8 cellular contexts compared by ENCODE assay signal in genomic region chr4:15001825-15002658, GRCh38. TPM values are rescaled to one million over a fixed set of nuclear protein-coding genes. Genes with fewer than 3 reads are reported as not detected.
DNase-seq lines count a peak whose midpoint lies in the region; ATAC-seq and TF ChIP-seq lines count a peak whose summit lies in the region.

CPEB2 (plus strand) TSS chr4:15002481; CDS start chr4:15002674, 193 bp downstream.

- TF ChIP-seq CTCF in DOHH2 (IDR thresholded peaks at IDR 0.05; ENCODE audit: low read depth, low read length, poor library complexity, severe bottlenecking) (no peak), nephron (IDR thresholded peaks at IDR 0.05; ENCODE audit: unreplicated experiment in 3 of 3) (no peak)

- H4K20me1 ChIP-seq in DOHH2 (ENCODE audit: control insufficient read depth, insufficient read depth, low read depth, low read length), result no peaks in the 10 kb centered on the region

- H3K36me3 Mint-ChIP-seq in nephron (ENCODE audit: low read depth), result no peaks in the 10 kb centered on the region

- peaks cover 4% of the 10 kb centered on the region; the same call in 1 of the 2 replicates for H3F3A ChIP-seq in DOHH2 (ENCODE audit: control insufficient read depth, insufficient read depth)

- H3K27me3 Mint-ChIP-seq in nephron (ENCODE audit: low read depth), result peaks cover 38% of the 10 kb centered on the region

- peaks cover 26% of the 10 kb centered on the region for H3K4me1 ChIP-seq in DOHH2 (ENCODE audit: control insufficient read depth, low read length)

- H3K4me3 Mint-ChIP-seq in nephron, result peak within 1 kb of the TSS; percentile 82 to 94 (median 88)

- H3K4me1 Mint-ChIP-seq in nephron, result peaks cover 11% of the 10 kb centered on the region

- peak within 1 kb of the TSS; percentile 91 for H3K27ac ChIP-seq in DOHH2 (ENCODE audit: low read depth, low read length)

- H3K9me2 ChIP-seq in DOHH2 (replicated peaks; ENCODE audit: control insufficient read depth, low read length), result no peaks in the 10 kb centered on the region

- peak within 1 kb of the TSS; percentile 90 for H3K4me3 ChIP-seq in DOHH2 (ENCODE audit: low read length)
- peak within 1 kb of the TSS; percentile 81 for H3K4me3 ChIP-seq in Jurkat, Clone E6-1 (ENCODE audit: low read length)

- H3K4me2 ChIP-seq in DOHH2 (ENCODE audit: low read length), result peak within 1 kb of the TSS; percentile 68

- peak; percentile 81 for DNase-seq in Jurkat, Clone E6-1 (ENCODE audit: low read depth, low spot score)
- DNase-seq in SHP77 (lab: John Stamatoyannopoulos, UW) (peak; percentile 66 to 85), fibroblast of peridontal ligament (ENCODE audit: extremely low read depth) (peak; percentile 96)
- peak; percentile 89 for DNase-seq in activated effector memory CD4-positive, alpha-beta T cell treated with Interleukin-2 at 50 U/mL for 16 hours
- peak; percentile 91 for DNase-seq in stimulated activated naive CD8-positive, alpha-beta T cell treated with anti-CD3 and anti-CD28 coated beads, Interleukin-15, Interleukin-2, amounts not matched to agents 100 U/mL and 50 U/mL, for 24 hours

- H3K27ac Mint-ChIP-seq in nephron, result peak within 1 kb of the TSS; percentile 86 to 91 (median 86)

- no peaks in the 10 kb centered on the region for H3K9me3 Mint-ChIP-seq in nephron

- no peaks in the 10 kb centered on the region for H3K36me3 ChIP-seq in DOHH2 (ENCODE audit: control insufficient read depth, low read length)

- peaks cover 31% of the 10 kb centered on the region for H3K79me2 ChIP-seq in DOHH2 (ENCODE audit: control insufficient read depth, low read length)

- H3K9me3 ChIP-seq in DOHH2 (ENCODE audit: control insufficient read depth, insufficient read depth, low read length), result no peaks in the 10 kb centered on the region

- peak; percentile 64 for ATAC-seq in GM21717 (IDR thresholded peaks at IDR 0.05; ENCODE audit: unreplicated experiment)
- ATAC-seq in stimulated activated naive CD8-positive, alpha-beta T cell treated with anti-CD3 and anti-CD28 coated beads, Interleukin-15, Interleukin-2, amounts not matched to agents 100 U/mL and 50 U/mL, for 24 hours, result peak; percentile 78

- no peaks in the 10 kb centered on the region for H3K27me3 ChIP-seq in DOHH2 (ENCODE audit: control insufficient read depth, low read length)

RNA-seq across cellular contexts. Expression of gene CPEB2, which starts in this region (rescaled TPM):
- 0.38 TPM for polyA plus RNA-seq in Jurkat, Clone E6-1 (2012; ENCODE audit: insufficient read depth, insufficient read length)

Comparison
In these comparisons a context has a peak if more than half of its experiments do, and no peak if none do; other contexts are left out.
1. Peak in every context shown above with its lines: DNase-seq, ATAC-seq, H3K4me3 ChIP-seq and H3K27ac ChIP-seq.